In genomic region chrX:119617511-119618164, GRCh38 we compare ENCODE assay signal across 10 cellular contexts. TPM values are rescaled to one million over a fixed set of nuclear protein-coding genes. Genes with fewer than 3 reads are reported as not detected.
DNase-seq lines count a peak whose midpoint lies in the region; ATAC-seq and TF ChIP-seq lines count a peak whose summit lies in the region.
"Had no signal": no experiment of that assay in that cellular context is flagged by ENCODE, and none has a peak within 500 bp of the region (broad histone marks: within the 10 kb centered on the region; RNA-seq: fewer than 3 reads in every experiment).

No MANE protein-coding gene starts in this region.

- H3K4ac ChIP-seq in IMR-90 (ENCODE audit: low read depth, low read length) = no peak overlapping the region

- no peaks in the 10 kb centered on the region for H3K79me1 ChIP-seq in IMR-90 (ENCODE audit: low read depth in 1 of 2, low read length in 2 of 2)

- no peak overlapping the region for H4K8ac ChIP-seq in IMR-90 (ENCODE audit: low read depth in 2 of 2, low read length in 2 of 2)

- CTCF ChIA-PET in IMR-90 (lab: Yijun Ruan, JAX) = interaction anchor here (0.6 kb wide), 1 partner anchor 216 kb away, joined by 5 read pairs; no protein-coding TSS in a partner anchor

- no peak overlapping the region for H2BK5ac ChIP-seq in IMR-90 (ENCODE audit: low read depth, low read length, poor library complexity, severe bottlenecking)

- TF ChIP-seq POLR2A in IMR-90 (IDR thresholded peaks at IDR 0.05; ENCODE audit: low read depth, low read length) = no peak

- no peak overlapping the region for H4K91ac ChIP-seq in IMR-90 (ENCODE audit: insufficient read depth, low read depth, low read length)

- no peak overlapping the region for H2BK20ac ChIP-seq in IMR-90 (ENCODE audit: low read depth, low read length)

- H3K27ac ChIP-seq in IMR-90 (ENCODE audit: insufficient read depth, low read length) (no peak overlapping the region), left lung (peak overlapping the region in 1 of 2 donors; percentile 82)
- H3K27ac ChIP-seq: cardiac muscle cell had no signal

- no peak for TF ChIP-seq RAD21 in IMR-90 (IDR thresholded peaks at IDR 0.05; ENCODE audit: low read length)

- H3K4me1 ChIP-seq in IMR-90 (ENCODE audit: control insufficient read depth, insufficient read depth, low read length) (no peaks in the 10 kb centered on the region), left lung (peaks cover 0 to 7% of the 10 kb centered on the region in 2 donors)
- H3K4me1 ChIP-seq: upper lobe of left lung had no signal

- no peak overlapping the region for H2BK15ac ChIP-seq in IMR-90 (ENCODE audit: low read depth, low read length)

- no peak overlapping the region for H3K56ac ChIP-seq in IMR-90 (ENCODE audit: extremely low read depth, insufficient read depth, low read length)

- TF ChIP-seq CTCF in IMR-90 (conservative IDR thresholded peaks at IDR 0.05; ENCODE audit: low read depth, low read length) (no peak), left lung (IDR thresholded peaks at IDR 0.05) (no peak)

- no peaks in the 10 kb centered on the region for H3K9me1 ChIP-seq in IMR-90 (ENCODE audit: insufficient read depth, low read length)

- H3K36me3 ChIP-seq in IMR-90 (ENCODE audit: control insufficient read depth, insufficient read depth, low read length) = no peaks in the 10 kb centered on the region
- H3K36me3 ChIP-seq in left lung = no peaks in the 10 kb centered on the region
- H3K36me3 ChIP-seq: cardiac muscle cell, upper lobe of left lung had no signal

- ATAC-seq in GM18520 (IDR thresholded peaks at IDR 0.05; ENCODE audit: unreplicated experiment) (peak; percentile 53), GM21825 (IDR thresholded peaks at IDR 0.05; ENCODE audit: unreplicated experiment) (peak; percentile 80), IMR-90 (ENCODE audit: low read depth) (no peak), left lung (peak; percentile 14), left lobe of liver (no peak)

- H2AFZ ChIP-seq in IMR-90 (replicated peaks; ENCODE audit: low read length, poor library complexity) = no peak overlapping the region

- no peak overlapping the region for H3K4me2 ChIP-seq in IMR-90 (ENCODE audit: low read depth, low read length)

- no peak overlapping the region for H2BK120ac ChIP-seq in IMR-90 (ENCODE audit: low read depth, low read length)

- POLR2A ChIA-PET in IMR-90 (lab: Charles Lee; ENCODE audit: unreplicated experiment) = no interaction called here

- H4K5ac ChIP-seq in IMR-90 (ENCODE audit: low read depth, low read length) = no peak overlapping the region

- H3K9ac ChIP-seq in IMR-90 (ENCODE audit: low read depth, low read length) = no peak overlapping the region

- dilution Hi-C loops in IMR-90 (cut with HindIII; ENCODE audit: low sequenced_read_pairs, unreplicated experiment) = no loop called here

- no peak overlapping the region for H3K4me3 ChIP-seq in IMR-90 (ENCODE audit: insufficient read depth, low read depth, low read length)
- H3K4me3 ChIP-seq in left lung = no peak overlapping the region
- H3K4me3 ChIP-seq: cardiac muscle cell, upper lobe of left lung had no signal

- intact Hi-C loops in IMR-90 (cut with micrococcal nuclease) = no loop called here
- intact Hi-C loops in left lung (cut with DNase I) = no loop called here

- 68% methylated on average over 5 of the region's 16 CpGs; no CpG with 5 or more reads in 1 of the 2 experiments for WGBS in IMR-90 (ENCODE audit: extremely low coverage in 2 of 2, insufficient read length in 1 of 2), 2 experiments

- no peak overlapping the region for H2AK5ac ChIP-seq in IMR-90 (ENCODE audit: low read depth, low read length)

- H3K14ac ChIP-seq in IMR-90 (replicated peaks; ENCODE audit: low read depth, low read length) = no peak overlapping the region

- H3K23ac ChIP-seq in IMR-90 (ENCODE audit: low read depth, low read length) = no peak overlapping the region

- H3K27me3 ChIP-seq in IMR-90 (ENCODE audit: control insufficient read depth, insufficient read depth, low read length) (no peaks in the 10 kb centered on the region), left lung (no peaks in the 10 kb centered on the region)
- H3K27me3 ChIP-seq: cardiac muscle cell, upper lobe of left lung had no signal

- H4K20me1 ChIP-seq in IMR-90 (ENCODE audit: insufficient read depth, low read length) = no peaks in the 10 kb centered on the region

- TSS peak; percentile 78 for BruUV-seq in IMR-90 (replicated peaks; lab: Mats Ljungman, UMichigan)

- H3K18ac ChIP-seq in IMR-90 (ENCODE audit: low read depth, low read length) = no peak overlapping the region

- H2AK9ac ChIP-seq in IMR-90 (replicated peaks; ENCODE audit: low read depth, low read length, poor library complexity) = no peak overlapping the region

- H3K9me3 ChIP-seq in IMR-90 (ENCODE audit: control insufficient read depth, insufficient read depth, low read length) = no peaks in the 10 kb centered on the region
- H3K9me3 ChIP-seq in left lung = no peaks in the 10 kb centered on the region
- H3K9me3 ChIP-seq: upper lobe of left lung had no signal

- DNase-seq in IMR-90 (no peak), left lung (no peak), COLO829 (ENCODE audit: low spot score) (no peak), COR-L47 (lab: John Stamatoyannopoulos, UW) (no peak), G401 (ENCODE audit: low spot score) (no peak), left lobe of liver (ENCODE audit: low spot score) (no peak)

- in situ Hi-C loops in IMR-90 (cut with MboI; ENCODE audit: low sequenced_read_pairs) = no loop called here
- in situ Hi-C loops in G401 (cut with HindIII; ENCODE audit: low sequenced_read_pairs) = no loop called here

TF ChIP-seq in IMR-90, 13 proteins besides CTCF, POLR2A, EP300 and RAD21:
- TF ChIP-seq CHD1 (IDR thresholded peaks at IDR 0.05; ENCODE audit: low read depth, low read length) = no peak
- TF ChIP-seq SMC3 (IDR thresholded peaks at IDR 0.05; ENCODE audit: low read depth, low read length) = no peak
- TF ChIP-seq CEBPB (IDR thresholded peaks at IDR 0.05; ENCODE audit: low read depth, low read length) = no peak
- TF ChIP-seq MXI1 (IDR thresholded peaks at IDR 0.05; ENCODE audit: borderline replicate concordance, low read depth, low read length) = no peak
- no peak for TF ChIP-seq MAZ (IDR thresholded peaks at IDR 0.05; ENCODE audit: borderline replicate concordance, low read depth, low read length)
- TF ChIP-seq USF2 (IDR thresholded peaks at IDR 0.05; ENCODE audit: low read depth, low read length) = no peak
- TF ChIP-seq RCOR1 (IDR thresholded peaks at IDR 0.05; ENCODE audit: insufficient replicate concordance, low read length) = no peak
- TF ChIP-seq RFX5 (IDR thresholded peaks at IDR 0.05; ENCODE audit: low read depth, low read length) = no peak
- TF ChIP-seq FOS (IDR thresholded peaks at IDR 0.05; ENCODE audit: low read depth, low read length) = no peak
- no peak for TF ChIP-seq BHLHE40 (IDR thresholded peaks at IDR 0.05; ENCODE audit: low read depth, low read length)
- no peak for TF ChIP-seq NFE2L2 (IDR thresholded peaks at IDR 0.05; ENCODE audit: low read depth, low read length)
- TF ChIP-seq ELK1 (IDR thresholded peaks at IDR 0.05; ENCODE audit: borderline replicate concordance, low read depth, low read length) = no peak
- TF ChIP-seq MAFK (IDR thresholded peaks at IDR 0.05; ENCODE audit: low read depth, low read length) = no peak

RNA-seq across cellular contexts. Expression of gene NKRF, which starts 11.4 kb away (rescaled TPM):
- total RNA-seq in IMR-90 (2012; rRNA removed) (2.2 and 3.6 TPM in 2 replicates), left lung (1 to 10 TPM; 7.0 to 8.8 TPM), left lobe of liver (4.2 TPM)
- 4.1 TPM in 2 replicates for polyA plus RNA-seq in IMR-90 (2012; rRNA removed)
- 0.78 and 0.81 TPM in 2 replicates for polyA plus RNA-seq in IMR-90 (2012; cell fraction: cytosol; rRNA removed)
- 0.86 and 5.4 TPM in 2 replicates for polyA plus RNA-seq in IMR-90 (2012; cell fraction: nucleus; rRNA removed; ENCODE audit: low replicate concordance)
- total RNA-seq in G401 (2014; rRNA removed; shearing (Covaris generic)) = 11.3 and 17.1 TPM in 2 replicates

RNA-seq across cellular contexts. Expression of gene UBE2A, which starts 43.3 kb away (rescaled TPM):
- total RNA-seq in IMR-90 (2012; rRNA removed) = 12.9 and 20.3 TPM in 2 replicates
- 42.9 and 50.5 TPM in 2 replicates for polyA plus RNA-seq in IMR-90 (2012; rRNA removed)
- 60.8 and 68.7 TPM in 2 replicates for polyA plus RNA-seq in IMR-90 (2012; cell fraction: cytosol; rRNA removed)
- polyA plus RNA-seq in IMR-90 (2012; cell fraction: nucleus; rRNA removed; ENCODE audit: low replicate concordance) = 23.6 and 57.4 TPM in 2 replicates
- total RNA-seq in left lung = 10 to 100 TPM; 60.4 to 73.2 TPM
- total RNA-seq in G401 (2014; rRNA removed; shearing (Covaris generic)) = 32.7 and 39.0 TPM in 2 replicates
- total RNA-seq in left lobe of liver = 13.6 TPM

RNA-seq across cellular contexts. Expression of gene STEEP1, which starts 52.4 kb away (rescaled TPM):
- 33.2 and 47.5 TPM in 2 replicates for total RNA-seq in IMR-90 (2012; rRNA removed)
- polyA plus RNA-seq in IMR-90 (2012; rRNA removed) = 15.1 and 16.7 TPM in 2 replicates
- polyA plus RNA-seq in IMR-90 (2012; cell fraction: cytosol; rRNA removed) = 3.9 and 6.4 TPM in 2 replicates
- 2.8 and 13.5 TPM in 2 replicates for polyA plus RNA-seq in IMR-90 (2012; cell fraction: nucleus; rRNA removed; ENCODE audit: low replicate concordance)
- 10 to 100 TPM; 19.5 to 21.2 TPM for total RNA-seq in left lung
- total RNA-seq in G401 (2014; rRNA removed; shearing (Covaris generic)) = 22.1 and 36.2 TPM in 2 replicates
- 6.8 TPM for total RNA-seq in left lobe of liver

Comparison
In these comparisons a context has a peak if more than half of its experiments do, and no peak if none do; other contexts are left out.
1. ATAC-seq: peak in GM18520 (single experiment), GM21825 (single experiment) and left lung (single experiment); none in IMR-90 (single experiment) and left lobe of liver (single experiment).